In the genomic region with DNA sequence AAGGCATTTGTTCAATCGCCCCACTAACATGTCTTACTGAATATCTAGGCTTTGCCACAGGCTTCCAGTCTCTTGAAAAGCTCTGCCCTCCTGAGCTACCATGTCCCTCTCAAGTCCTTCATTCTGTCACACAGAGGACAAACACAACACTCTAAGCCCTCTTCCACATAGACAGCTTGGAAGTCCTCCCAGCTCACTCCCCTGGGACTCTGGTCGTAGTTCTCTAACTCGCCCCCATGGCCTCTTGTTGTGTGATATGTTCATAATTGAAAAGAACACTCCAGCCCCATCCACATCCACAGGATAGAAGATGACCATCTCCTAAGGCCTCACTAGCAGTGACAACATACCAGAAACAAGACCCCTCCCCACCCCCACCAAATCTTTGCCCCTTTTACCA, we compare ENCODE assay signal across 1 cellular context.
TF ChIP-seq lines count a peak whose summit lies in the region.

No MANE protein-coding gene starts in this region.

TF ChIP-seq in IMR-90, 13 proteins besides CTCF, POLR2A, EP300 and RAD21:
- TF ChIP-seq, protein P1, sequence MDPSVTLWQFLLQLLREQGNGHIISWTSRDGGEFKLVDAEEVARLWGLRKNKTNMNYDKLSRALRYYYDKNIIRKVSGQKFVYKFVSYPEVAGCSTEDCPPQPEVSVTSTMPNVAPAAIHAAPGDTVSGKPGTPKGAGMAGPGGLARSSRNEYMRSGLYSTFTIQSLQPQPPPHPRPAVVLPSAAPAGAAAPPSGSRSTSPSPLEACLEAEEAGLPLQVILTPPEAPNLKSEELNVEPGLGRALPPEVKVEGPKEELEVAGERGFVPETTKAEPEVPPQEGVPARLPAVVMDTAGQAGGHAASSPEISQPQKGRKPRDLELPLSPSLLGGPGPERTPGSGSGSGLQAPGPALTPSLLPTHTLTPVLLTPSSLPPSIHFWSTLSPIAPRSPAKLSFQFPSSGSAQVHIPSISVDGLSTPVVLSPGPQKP (IDR thresholded peaks at IDR 0.05; ENCODE audit: borderline replicate concordance, low read depth, low read length): no peak
- TF ChIP-seq RFX5 (IDR thresholded peaks at IDR 0.05; ENCODE audit: low read depth, low read length) (no peak), FOS (IDR thresholded peaks at IDR 0.05; ENCODE audit: low read depth, low read length) (no peak), CHD1 (IDR thresholded peaks at IDR 0.05; ENCODE audit: low read depth, low read length) (no peak), BHLHE40 (IDR thresholded peaks at IDR 0.05; ENCODE audit: low read depth, low read length) (no peak), SMC3 (IDR thresholded peaks at IDR 0.05; ENCODE audit: low read depth, low read length) (no peak), MAZ (IDR thresholded peaks at IDR 0.05; ENCODE audit: borderline replicate concordance, low read depth, low read length) (no peak), CEBPB (IDR thresholded peaks at IDR 0.05; ENCODE audit: low read depth, low read length) (no peak), MXI1 (IDR thresholded peaks at IDR 0.05; ENCODE audit: borderline replicate concordance, low read depth, low read length) (no peak), NFE2L2 (IDR thresholded peaks at IDR 0.05; ENCODE audit: low read depth, low read length) (no peak), RCOR1 (IDR thresholded peaks at IDR 0.05; ENCODE audit: insufficient replicate concordance, low read length) (no peak), MAFK (IDR thresholded peaks at IDR 0.05; ENCODE audit: low read depth, low read length) (no peak)
- TF ChIP-seq, protein P2, sequence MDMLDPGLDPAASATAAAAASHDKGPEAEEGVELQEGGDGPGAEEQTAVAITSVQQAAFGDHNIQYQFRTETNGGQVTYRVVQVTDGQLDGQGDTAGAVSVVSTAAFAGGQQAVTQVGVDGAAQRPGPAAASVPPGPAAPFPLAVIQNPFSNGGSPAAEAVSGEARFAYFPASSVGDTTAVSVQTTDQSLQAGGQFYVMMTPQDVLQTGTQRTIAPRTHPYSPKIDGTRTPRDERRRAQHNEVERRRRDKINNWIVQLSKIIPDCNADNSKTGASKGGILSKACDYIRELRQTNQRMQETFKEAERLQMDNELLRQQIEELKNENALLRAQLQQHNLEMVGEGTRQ (IDR thresholded peaks at IDR 0.05; ENCODE audit: low read depth, low read length): no peak
